In the genomic region with DNA sequence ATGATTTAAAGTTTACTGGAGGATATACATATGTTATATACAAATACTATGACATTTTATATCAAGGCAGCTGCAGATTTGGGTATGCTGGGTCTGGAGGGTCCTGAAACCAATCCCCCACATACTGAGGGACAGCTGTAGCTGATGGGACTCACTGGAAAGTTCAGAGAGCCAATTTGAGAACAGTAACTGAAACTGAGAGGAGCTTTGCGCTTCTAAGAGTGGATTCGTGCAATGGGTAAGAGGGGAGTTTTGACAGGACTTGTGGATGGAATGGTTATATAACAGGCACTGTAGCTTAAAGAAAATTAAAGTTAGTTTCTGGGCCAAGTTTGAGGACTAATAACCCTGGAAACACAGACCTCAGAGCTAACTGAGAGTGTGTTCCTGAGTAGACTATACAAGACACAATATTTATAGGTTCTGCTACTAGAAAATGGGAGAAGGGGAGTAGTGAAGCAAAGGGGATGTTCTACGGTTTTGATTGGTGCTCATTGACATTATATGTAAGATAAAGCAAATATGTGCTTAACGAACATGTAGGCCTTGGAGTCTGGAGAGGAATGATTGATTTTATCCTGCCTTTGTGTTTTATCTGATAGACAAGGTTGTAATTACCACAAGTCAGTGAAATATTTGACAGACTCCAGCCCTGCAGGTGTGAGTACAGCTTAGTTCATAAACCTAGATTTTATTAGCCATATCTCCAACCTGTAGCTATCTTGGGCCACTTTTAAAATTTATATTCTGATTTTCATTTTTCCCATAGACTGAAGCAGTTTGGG, we compare ENCODE assay signal across 16 cellular contexts. TPM values are rescaled to one million over a fixed set of nuclear protein-coding genes. Genes with fewer than 3 reads are reported as not detected.
DNase-seq lines count a peak whose midpoint lies in the region; ATAC-seq and TF ChIP-seq lines count a peak whose summit lies in the region.
"Had no signal": no experiment of that assay in that cellular context is flagged by ENCODE, and none has a peak within 500 bp of the region (broad histone marks: within the 10 kb centered on the region; RNA-seq: fewer than 3 reads in every experiment).

No MANE protein-coding gene starts in this region.

- ATAC-seq in GM18511 (IDR thresholded peaks at IDR 0.05; ENCODE audit: unreplicated experiment) = peak; percentile 39
- ATAC-seq in GM21423 (IDR thresholded peaks at IDR 0.05; ENCODE audit: unreplicated experiment) = peak; percentile 33
- ATAC-seq in HG02938 (IDR thresholded peaks at IDR 0.05; ENCODE audit: unreplicated experiment) = peak; percentile 38
- no peak for ATAC-seq in T-cell (replicated peaks in 1 of 4)
- ATAC-seq: body of pancreas; natural killer cell treated with Interleukin-12 subunit alpha and Interleukin-12 subunit beta and Interleukin-15 and Interleukin-18, amount 100 ng/mL, for 72 hours had no signal

- H3K4me1 ChIP-seq in OCI-LY7 (ENCODE audit: insufficient read depth, low read length, poor library complexity, severe bottlenecking) (peaks cover 24% of the 10 kb centered on the region), neural progenitor cell (peaks cover 4% of the 10 kb centered on the region)

- peaks cover 22 to 30% (median 23%) of the 10 kb centered on the region in 3 donors for H3K4me1 Mint-ChIP-seq in T-cell
- peaks cover 3% of the 10 kb centered on the region for H3K4me1 Mint-ChIP-seq in neural progenitor cell

- no peak overlapping the region for H3K4me3 ChIP-seq in OCI-LY7 (ENCODE audit: low read depth, low read length, poor library complexity, severe bottlenecking)
- no peak overlapping the region for H3K4me3 ChIP-seq in neural progenitor cell
- H3K4me3 ChIP-seq: body of pancreas, left ventricle myocardium inferior, right atrium auricular region had no signal

- H3K36me3 Mint-ChIP-seq in T-cell (no peaks in the 10 kb centered on the region), neural progenitor cell (no peaks in the 10 kb centered on the region)
- H3K36me3 Mint-ChIP-seq: natural killer cell treated with Interleukin-12 subunit alpha and Interleukin-12 subunit beta and Interleukin-15 and Interleukin-18, amount 100 ng/mL, for 72 hours had no signal

- 0 out of 2 replicates have a peak overlapping the region, but pooled peaks have one; percentile 3 for H2AFZ ChIP-seq in OCI-LY7 (ENCODE audit: low read length)
- H2AFZ ChIP-seq in neural progenitor cell (replicated peaks) = no peak overlapping the region

- H3K27ac ChIP-seq in OCI-LY7 (ENCODE audit: low read depth, low read length, poor library complexity, severe bottlenecking) = no peak overlapping the region
- H3K27ac ChIP-seq in neural progenitor cell = no peak overlapping the region
- H3K27ac ChIP-seq: body of pancreas, left ventricle myocardium inferior, right atrium auricular region had no signal

- no peaks in the 10 kb centered on the region for H4K20me1 ChIP-seq in OCI-LY7 (ENCODE audit: insufficient read depth, low read length)
- H4K20me1 ChIP-seq in neural progenitor cell (ENCODE audit: low read depth) = no peaks in the 10 kb centered on the region

- H3K9ac ChIP-seq in neural progenitor cell = no peak overlapping the region

- no TSS peak for BruUV-seq in OCI-LY7 (replicated peaks; lab: Mats Ljungman, UMichigan)

- no peaks in the 10 kb centered on the region for H3K9me3 ChIP-seq in OCI-LY7 (ENCODE audit: low read length)
- H3K9me3 ChIP-seq in neural progenitor cell (ENCODE audit: low read depth) = no peaks in the 10 kb centered on the region
- H3K9me3 ChIP-seq: body of pancreas, left ventricle myocardium inferior, right atrium auricular region had no signal

- H3K27ac Mint-ChIP-seq in T-cell (no peak overlapping the region), neural progenitor cell (no peak overlapping the region)
- H3K27ac Mint-ChIP-seq: natural killer cell treated with Interleukin-12 subunit alpha and Interleukin-12 subunit beta and Interleukin-15 and Interleukin-18, amount 100 ng/mL, for 72 hours had no signal

- H3K9me3 Mint-ChIP-seq in T-cell (no peaks in the 10 kb centered on the region), neural progenitor cell (no peaks in the 10 kb centered on the region)
- H3K9me3 Mint-ChIP-seq: natural killer cell treated with Interleukin-12 subunit alpha and Interleukin-12 subunit beta and Interleukin-15 and Interleukin-18, amount 100 ng/mL, for 72 hours had no signal

- H3K9me2 ChIP-seq in OCI-LY7 (ENCODE audit: insufficient read depth, low read length) = no peaks in the 10 kb centered on the region

- H3K36me3 ChIP-seq in OCI-LY7 (ENCODE audit: insufficient read depth, low read length) = no peaks in the 10 kb centered on the region
- H3K36me3 ChIP-seq in neural progenitor cell = no peaks in the 10 kb centered on the region
- H3K36me3 ChIP-seq: left ventricle myocardium inferior, right atrium auricular region had no signal

- H3F3A ChIP-seq in neural progenitor cell (ENCODE audit: low read depth) = no peaks in the 10 kb centered on the region

- no peaks in the 10 kb centered on the region for H3K79me2 ChIP-seq in OCI-LY7 (ENCODE audit: insufficient read depth, low read depth, low read length)
- no peaks in the 10 kb centered on the region for H3K79me2 ChIP-seq in neural progenitor cell (ENCODE audit: low read depth)

- TF ChIP-seq CTCF in OCI-LY7 (conservative IDR thresholded peaks at IDR 0.05; ENCODE audit: low read length) (no peak), neural progenitor cell (IDR thresholded peaks at IDR 0.05) (no peak)

- H3K27me3 ChIP-seq in neural progenitor cell = no peaks in the 10 kb centered on the region
- H3K27me3 ChIP-seq: body of pancreas, right atrium auricular region had no signal

- CTCF ChIA-PET in OCI-LY7 (lab: Charles Lee; ENCODE audit: unreplicated experiment) (interaction anchor here (0.9 kb wide), 1 partner anchor 9 kb away, joined by 4 read pairs; no protein-coding TSS in a partner anchor), T-cell (lab: Charles Lee) (interaction anchor here (0.6 to 1.7 kb wide), 5 partner anchors 8 to 246 kb away, joined by 3 to 7 read pairs (median 3); no protein-coding TSS in a partner anchor)

- DNase-seq in OCI-LY7 (ENCODE audit: low spot score) = no peak
- no peak for DNase-seq in OCI-M2 (lab: John Stamatoyannopoulos, UW; ENCODE audit: unreplicated experiment)
- DNase-seq in T-cell = no peak
- no peak for DNase-seq in pons (ENCODE audit: low spot score)
- DNase-seq in neural progenitor cell (ENCODE audit: low spot score) = no peak
- DNase-seq: activated CD8-positive, alpha-beta memory T cell treated with anti-CD3 and anti-CD28 coated beads for 24 hours; body of pancreas; DMS79; left ventricle myocardium inferior; NCI-H2029; stimulated activated CD4-positive, alpha-beta T cell treated with anti-CD3 and anti-CD28 coated beads, Interleukin-2, amount 100 ng/mL, for 48 hours had no signal

- intact Hi-C loops in OCI-LY7 (cut with micrococcal nuclease; ENCODE audit: unreplicated experiment) = no loop called here

- no peak overlapping the region for H3K4me2 ChIP-seq in OCI-LY7 (ENCODE audit: low read length)
- no peak overlapping the region for H3K4me2 ChIP-seq in neural progenitor cell

- H3K4me3 Mint-ChIP-seq in T-cell (no peak overlapping the region), neural progenitor cell (no peak overlapping the region)
- H3K4me3 Mint-ChIP-seq: natural killer cell treated with Interleukin-12 subunit alpha and Interleukin-12 subunit beta and Interleukin-15 and Interleukin-18, amount 100 ng/mL, for 72 hours had no signal

- POLR2A ChIA-PET in OCI-LY7 (lab: Charles Lee) = interaction anchor here (0.5 to 1.0 kb wide), 6 partner anchors 10 to 973 kb away, joined by 3 to 4 read pairs (median 3); a partner anchor contains a TSS
- POLR2A ChIA-PET in T-cell (lab: Charles Lee) = no interaction called here

- H3K27me3 Mint-ChIP-seq in T-cell (no peaks in the 10 kb centered on the region), neural progenitor cell (ENCODE audit: insufficient read depth, low read depth) (peaks cover 2% of the 10 kb centered on the region)

RNA-seq across cellular contexts. Expression of a gene that starts 4.8 kb away (rescaled TPM):
- 3.7 TPM in 2 replicates for total RNA-seq in OCI-LY7 (2014; rRNA removed; shearing (Covaris generic))
- total RNA-seq in OCI-LY7 (2022) (11.3 and 12.9 TPM in 2 replicates), T-cell (10 to 100 TPM; 17.6 to 24.2 (median 19.6) TPM), neural progenitor cell (ENCODE audit: low replicate concordance) (6.6 and 8.6 TPM in 2 replicates)

Comparison
In these comparisons a context has a peak if more than half of its experiments do, and no peak if none do; other contexts are left out.
1. ATAC-seq: peak in GM18511 (single experiment), GM21423 (single experiment) and HG02938 (single experiment); none in T-cell (0 of 4).